Comparison of ENCODE assay signal across 1 cellular context in genomic region chr18:10560457-10561045, GRCh38.
TF ChIP-seq lines count a peak whose summit lies in the region.

No MANE protein-coding gene starts in this region.

TF ChIP-seq in GM23338, 12 proteins besides CTCF, POLR2A, EP300 and RAD21 (continued from another document):
- TF ChIP-seq REST (IDR thresholded peaks at IDR 0.05; ENCODE audit: unreplicated experiment): no peak
